Comparison of ENCODE assay signal across 15 cellular contexts in the genomic region with DNA sequence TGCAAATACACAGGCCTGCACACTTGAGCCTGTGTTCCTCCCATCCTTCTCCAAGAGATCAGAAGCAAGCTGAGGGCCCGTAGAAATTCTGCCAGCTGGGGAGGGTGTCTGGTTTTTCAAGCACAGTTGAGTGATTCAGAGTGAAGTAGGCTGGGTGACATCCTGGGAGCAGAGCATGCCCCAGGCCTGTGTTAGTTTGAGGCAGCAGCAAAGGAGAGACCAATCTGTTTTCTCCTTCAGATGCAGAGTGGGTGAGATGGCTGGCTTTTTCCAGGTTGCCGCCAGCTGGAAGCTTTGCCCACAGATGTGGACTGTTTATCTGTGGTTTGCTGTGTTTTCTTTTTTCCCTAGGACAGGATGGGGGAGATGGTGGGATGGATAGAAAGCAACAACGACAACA.
A peak's percentile ranks its signal among the peaks of the same experiment; 100 is the strongest.
DNase-seq lines count a peak whose midpoint lies in the region; ATAC-seq lines count a peak whose summit lies in the region.
"Had no signal": no experiment of that assay in that cellular context is flagged by ENCODE, and none has a peak within 500 bp of the region (broad histone marks: within the 10 kb centered on the region; RNA-seq: fewer than 3 reads in every experiment).

No MANE protein-coding gene starts in this region.

- no peak for ATAC-seq in GM18909 (IDR thresholded peaks at IDR 0.05; ENCODE audit: poor library complexity, unreplicated experiment)
- ATAC-seq: HCT116 had no signal

- peak; percentile 74 for DNase-seq in NCI-H2171 treated with DMSO at 0.1 percent for 48 hours (lab: John Stamatoyannopoulos, UW)
- no peak for DNase-seq in NCI-H2171 (lab: John Stamatoyannopoulos, UW)
- DNase-seq in astrocyte of the hippocampus (ENCODE audit: low read depth, low spot score) = peak; percentile 67
- peak; percentile 3 for DNase-seq in kidney glomerular epithelial cell (lab: John Stamatoyannopoulos, UW)
- DNase-seq in superior temporal gyrus (ENCODE audit: extremely low spot score) = peak; percentile 49
- no peak for DNase-seq in NCI-H226
- no peak for DNase-seq in SW 1271 (lab: John Stamatoyannopoulos, UW)
- DNase-seq: 8988T; activated CD4-positive, CD25-positive, alpha-beta regulatory T cell treated with anti-CD3 and anti-CD28 coated beads, Interleukin-2, amount 50 U/mL, for 72 hours; activated effector memory CD4-positive, alpha-beta T cell treated with anti-CD3 and anti-CD28 coated beads, Interleukin-2, amount 50 U/mL, for 16 hours; endodermal cell; NCI-H446 treated with DMSO at 0.1 percent for 48 hours; SHP77 treated with DMSO at 0.1 percent for 48 hours had no signal

Comparison
In these comparisons a context has a peak if more than half of its experiments do, and no peak if none do; other contexts are left out.
1. DNase-seq: peak in NCI-H2171 treated with DMSO at 0.1 percent for 48 hours (single experiment), astrocyte of the hippocampus (single experiment), kidney glomerular epithelial cell (single experiment) and superior temporal gyrus (single experiment); none in NCI-H2171 (single experiment), NCI-H226 (single experiment) and SW 1271 (0 of 2).